Comparison of ENCODE assay signal across 16 cellular contexts in genomic region chr15:34126522-34126921, GRCh38. TPM values are rescaled to one million over a fixed set of nuclear protein-coding genes. Genes with fewer than 3 reads are reported as not detected.
DNase-seq lines count a peak whose midpoint lies in the region; TF ChIP-seq lines count a peak whose summit lies in the region.
"Had no signal": no experiment of that assay in that cellular context is flagged by ENCODE, and none has a peak within 500 bp of the region (broad histone marks: within the 10 kb centered on the region; RNA-seq: fewer than 3 reads in every experiment).

No MANE protein-coding gene starts in this region.

- H2AK5ac ChIP-seq in H9 (ENCODE audit: insufficient read length, low read length) (no peak overlapping the region), trophoblast cell (ENCODE audit: low read length) (no peak overlapping the region)

- H2BK5ac ChIP-seq in H9 (ENCODE audit: insufficient read length, low read length) = no peak overlapping the region
- H2BK5ac ChIP-seq in trophoblast cell (ENCODE audit: low read depth, low read length, poor library complexity) = no peak overlapping the region

- H2BK12ac ChIP-seq in H9 (ENCODE audit: insufficient read length, low read depth, low read length) = no peak overlapping the region
- no peak overlapping the region for H2BK12ac ChIP-seq in trophoblast cell (ENCODE audit: low read length)

- no peak overlapping the region for H3K27ac ChIP-seq in H9 (ENCODE audit: insufficient read length, low read depth, low read length)
- peak overlapping the region; percentile 46 for H3K27ac ChIP-seq in trophoblast cell (ENCODE audit: low read depth, low read length)
- no peak overlapping the region for H3K27ac ChIP-seq in prostate gland

- no peak for TF ChIP-seq CTCF in H9 (conservative IDR thresholded peaks at IDR 0.05)
- no peak for TF ChIP-seq CTCF in prostate gland (IDR thresholded peaks at IDR 0.05)

- H3K9ac ChIP-seq in H9 (ENCODE audit: extremely low read depth, insufficient read length, low read length) (no peak overlapping the region), NT2/D1 (ENCODE audit: insufficient read length, low read depth) (no peak overlapping the region), trophoblast cell (ENCODE audit: low read length) (no peak overlapping the region)

- H3K56ac ChIP-seq in H9 (ENCODE audit: insufficient read length, low read depth, low read length) = no peak overlapping the region

- intact Hi-C loops in prostate gland (cut with DNase I) = no loop called here

- H3K79me2 ChIP-seq in H9 (ENCODE audit: insufficient read depth, low read length) = no peaks in the 10 kb centered on the region
- no peaks in the 10 kb centered on the region for H3K79me2 ChIP-seq in trophoblast cell (ENCODE audit: control insufficient read depth, insufficient read depth, low read length, poor library complexity)

- no peaks in the 10 kb centered on the region; a peak in 1 of 7 replicates for H3K36me3 Mint-ChIP-seq in H9 (ENCODE audit: insufficient read depth in 1 of 3, low read depth in 3 of 3)
- H3K36me3 Mint-ChIP-seq: CD14-positive monocyte; CD8-positive, alpha-beta T cell; IgD-negative memory B cell had no signal

- H2BK20ac ChIP-seq in H9 (ENCODE audit: low read depth, low read length, poor library complexity, severe bottlenecking) = no peak overlapping the region

- H4K5ac ChIP-seq in H9 (ENCODE audit: insufficient read length, low read depth, low read length) = no peak overlapping the region

- H3K14ac ChIP-seq in H9 (ENCODE audit: insufficient read depth, low read length) (no peak overlapping the region), trophoblast cell (ENCODE audit: low read length) (no peak overlapping the region)

- no peak for TF ChIP-seq POLR2A in prostate gland (IDR thresholded peaks at IDR 0.05)

- H4K8ac ChIP-seq in H9 (replicated peaks; ENCODE audit: insufficient read length, low read depth, low read length) = no peak overlapping the region
- H4K8ac ChIP-seq in trophoblast cell (ENCODE audit: low read depth, low read length) = no peak overlapping the region

- no peaks in the 10 kb centered on the region for H4K20me1 ChIP-seq in H9 (ENCODE audit: control insufficient read depth, insufficient read depth, insufficient read length)

- H3K4me1 ChIP-seq in H9 (ENCODE audit: insufficient read depth, low read length) = no peaks in the 10 kb centered on the region
- H3K4me1 ChIP-seq in NT2/D1 (ENCODE audit: insufficient read depth, insufficient read length) = no peaks in the 10 kb centered on the region
- H3K4me1 ChIP-seq in trophoblast cell (ENCODE audit: control insufficient read depth in 1 of 2, insufficient read depth in 2 of 2, low read length in 2 of 2) = peaks cover 3% of the 10 kb centered on the region in 2 experiments
- H3K4me1 ChIP-seq in prostate gland (replicated peaks) = no peaks in the 10 kb centered on the region

- no peaks in the 10 kb centered on the region for H3K23me2 ChIP-seq in H9 (ENCODE audit: insufficient read length, low read depth, low read length, poor library complexity, severe bottlenecking)

- H2BK120ac ChIP-seq in H9 (ENCODE audit: low read depth, low read length, poor library complexity, severe bottlenecking) (no peak overlapping the region), trophoblast cell (ENCODE audit: insufficient read depth, low read length, poor library complexity) (no peak overlapping the region)

- H3K4me1 Mint-ChIP-seq in H9 = peaks cover 11 to 12% of the 10 kb centered on the region in 2 experiments
- H3K4me1 Mint-ChIP-seq: CD14-positive monocyte, IgD-negative memory B cell had no signal

- H3K36me3 ChIP-seq in NT2/D1 (ENCODE audit: insufficient read depth, insufficient read length, low read length) (no peaks in the 10 kb centered on the region), trophoblast cell (ENCODE audit: control insufficient read depth in 1 of 2, insufficient read depth in 2 of 2, low read length in 2 of 2) (peaks cover 0 to 3% of the 10 kb centered on the region in 2 experiments), prostate gland (no peaks in the 10 kb centered on the region)

- H3K79me1 ChIP-seq in H9 (ENCODE audit: insufficient read depth, low read depth, low read length, poor library complexity, severe bottlenecking) = no peaks in the 10 kb centered on the region
- H3K79me1 ChIP-seq in trophoblast cell (ENCODE audit: low read length) = peaks cover 3% of the 10 kb centered on the region

- no peaks in the 10 kb centered on the region; a peak in 1 of 5 replicates for H3K9me3 Mint-ChIP-seq in H9
- H3K9me3 Mint-ChIP-seq: HFFc6 had no signal

- H3K4me3 ChIP-seq in NT2/D1 (ENCODE audit: insufficient read length, low read depth) (no peak overlapping the region), trophoblast cell (ENCODE audit: low read depth, low read length) (no peak overlapping the region), prostate gland (no peak overlapping the region)

- H4K91ac ChIP-seq in H9 (ENCODE audit: insufficient read length, low read depth, low read length) (no peak overlapping the region), trophoblast cell (ENCODE audit: low read depth, low read length) (no peak overlapping the region)

- H3K4ac ChIP-seq in H9 (ENCODE audit: low read depth, low read length) (no peak overlapping the region), trophoblast cell (ENCODE audit: low read depth, low read length) (no peak overlapping the region)

- no peak overlapping the region for H3T11ph ChIP-seq in H9 (ENCODE audit: low read length)

- no peaks in the 10 kb centered on the region for H3K27me3 ChIP-seq in H9 (ENCODE audit: insufficient read depth, low read length)
- no peaks in the 10 kb centered on the region for H3K27me3 ChIP-seq in NT2/D1 (ENCODE audit: insufficient read depth, insufficient read length)
- no peaks in the 10 kb centered on the region for H3K27me3 ChIP-seq in trophoblast cell (ENCODE audit: insufficient read depth, low read length)
- no peaks in the 10 kb centered on the region for H3K27me3 ChIP-seq in prostate gland (replicated peaks; ENCODE audit: insufficient read depth)

- H3K27me3 Mint-ChIP-seq in H9 (ENCODE audit: low read depth) = peaks cover 4% of the 10 kb centered on the region

- DNase-seq in H9 = no peak
- peak; percentile 18 for DNase-seq in NT2/D1 (ENCODE audit: low read depth, low spot score)
- peak; percentile 17 for DNase-seq in iPS-NIHi11 (ENCODE audit: low spot score)
- no peak for DNase-seq in trophoblast cell
- DNase-seq in D341Med (ENCODE audit: low spot score) = no peak
- no peak for DNase-seq in prostate gland (ENCODE audit: low spot score)
- DNase-seq in pons (ENCODE audit: low spot score) = no peak
- DNase-seq: Calu3; CD8-positive, alpha-beta T cell; DMS79; GDM1; HCEC 1CT; HFFc6; KG1 had no signal

- H4K12ac ChIP-seq in trophoblast cell (ENCODE audit: low read depth, low read length) = no peak overlapping the region

- H3K27ac Mint-ChIP-seq in H9 = peak overlapping the region; percentile 21 to 83 (median 56); a peak in 1 of 7 replicates
- H3K27ac Mint-ChIP-seq: CD14-positive monocyte; CD8-positive, alpha-beta T cell; HFFc6; IgD-negative memory B cell had no signal

- H2AFZ ChIP-seq in H9 (ENCODE audit: low read length) = no peak overlapping the region
- H2AFZ ChIP-seq in trophoblast cell (ENCODE audit: insufficient read depth, low read length, poor library complexity) = no peak overlapping the region

- H3K23ac ChIP-seq in H9 (ENCODE audit: insufficient read length, low read depth, low read length) (no peak overlapping the region), trophoblast cell (ENCODE audit: low read length) (no peak overlapping the region)

- no peak overlapping the region for H2BK15ac ChIP-seq in H9 (ENCODE audit: low read depth, low read length)

- H3K4me2 ChIP-seq in H9 (ENCODE audit: insufficient read depth, insufficient read length, low read length) (no peak overlapping the region), trophoblast cell (ENCODE audit: low read length) (no peak overlapping the region)

- no peak overlapping the region for H3K4me3 Mint-ChIP-seq in H9
- H3K4me3 Mint-ChIP-seq: CD14-positive monocyte; CD8-positive, alpha-beta T cell; HFFc6; IgD-negative memory B cell had no signal

- no peak overlapping the region for H3K18ac ChIP-seq in H9 (ENCODE audit: insufficient read length, low read depth, low read length)
- no peak overlapping the region for H3K18ac ChIP-seq in trophoblast cell (ENCODE audit: low read length)

- H3K9me3 ChIP-seq in H9 (ENCODE audit: control insufficient read depth, low read depth, low read length) (no peaks in the 10 kb centered on the region), NT2/D1 (ENCODE audit: insufficient read depth, low read length) (no peaks in the 10 kb centered on the region), trophoblast cell (ENCODE audit: insufficient read depth, low read depth, low read length) (no peaks in the 10 kb centered on the region), prostate gland (no peaks in the 10 kb centered on the region)

RNA-seq across cellular contexts. Expression of gene PGBD4, which starts 24.6 kb away (rescaled TPM):
- 0.94 and 1.2 TPM in 2 replicates for total RNA-seq in H9 (2021)
- 0.59 and 0.62 TPM in 2 replicates for polyA plus RNA-seq in trophoblast cell (2013)
- 1 to 10 TPM; 1.2 to 1.3 TPM for total RNA-seq in prostate gland

RNA-seq across cellular contexts. Expression of gene EMC7, which starts 24.9 kb away (rescaled TPM):
- total RNA-seq in H9 (2021) = 55.6 and 61.5 TPM in 2 replicates
- polyA plus RNA-seq in trophoblast cell (2013) = 65.5 and 69.9 TPM in 2 replicates
- 10 to 100 TPM; 52.7 to 56.0 TPM for total RNA-seq in prostate gland

Comparison
In these comparisons a context has a peak if more than half of its experiments do, and no peak if none do; other contexts are left out.
1. DNase-seq: peak in NT2/D1 (single experiment) and iPS-NIHi11 (single experiment); none in H9 (single experiment), trophoblast cell (0 of 2), D341Med (single experiment), prostate gland (single experiment) and pons (single experiment).